ENCODE assay signal across 25 cellular contexts in the genomic region with DNA sequence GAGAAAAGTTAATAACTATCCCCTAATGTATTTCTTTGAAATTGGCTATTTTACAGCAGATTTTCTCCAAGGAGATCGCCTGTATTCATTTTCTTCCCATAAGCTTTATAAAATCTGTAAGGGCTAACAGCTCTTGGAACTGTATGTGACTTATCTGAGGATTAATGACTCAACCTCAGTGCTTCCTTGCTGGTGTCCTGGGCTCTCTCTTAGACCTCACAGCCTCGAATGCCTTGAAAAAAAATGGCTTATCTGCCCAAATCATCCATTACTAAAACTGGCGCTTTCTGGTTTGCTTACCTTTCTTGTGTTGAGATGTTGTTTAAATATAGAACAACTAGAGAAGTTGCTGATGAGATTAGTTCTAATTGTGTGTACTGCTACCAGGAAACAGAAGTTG.
"Had no signal": no experiment of that assay in that cellular context is flagged by ENCODE, and none has a peak within 500 bp of the region (broad histone marks: within the 10 kb centered on the region; RNA-seq: fewer than 3 reads in every experiment).

No MANE protein-coding gene starts in this region.

- H3K4me3 ChIP-seq: body of pancreas, coronary artery, dorsolateral prefrontal cortex, heart right ventricle, left ventricle myocardium inferior, lung, right lobe of liver, skin epidermis, vagina had no signal

- H3K4me1 ChIP-seq: body of pancreas, right lobe of liver, vagina had no signal

- H3K27me3 ChIP-seq: body of pancreas, dorsolateral prefrontal cortex, heart right ventricle, right lobe of liver, vagina had no signal

- H3K27ac ChIP-seq: body of pancreas, coronary artery, dorsolateral prefrontal cortex, heart right ventricle, left ventricle myocardium inferior, right lobe of liver, skin epidermis, vagina had no signal

- H3K9me3 ChIP-seq: body of pancreas, heart right ventricle, left ventricle myocardium inferior, right lobe of liver, vagina had no signal

- ATAC-seq: activated CD8-positive, alpha-beta T cell treated with anti-CD3 and anti-CD28 coated beads for 36 hours; activated naive CD4-positive, alpha-beta T cell treated with anti-CD3 and anti-CD28 coated beads, Interleukin-2, amount 50 U/mL, for 72 hours; body of pancreas; heart right ventricle; right lobe of liver; stimulated activated memory B cell treated with anti-CD40 and anti-IgM and Interleukin-4, amounts not matched to agents 10 μg/mL and 1 μg/mL and 100 μg/mL, for 72 hours; stimulated activated naive CD8-positive, alpha-beta T cell treated with anti-CD3 and anti-CD28 coated beads, Interleukin-15, amount 100 ng/mL, for 72 hours had no signal

- H3K36me3 ChIP-seq: heart right ventricle, left ventricle myocardium inferior, right lobe of liver, vagina had no signal

- DNase-seq: activated B cell treated with CpG ODN at 0.5 μM for 24 hours; activated CD4-positive, alpha-beta T cell treated with anti-CD3 and anti-CD28 coated beads, Interleukin-2, amount 50 U/mL, for 1 hour; activated CD8-positive, alpha-beta T cell treated with anti-CD3 and anti-CD28 coated beads for 36 hours; activated T-cell treated with anti-CD3 and anti-CD28 coated beads, Interleukin-2, amount 50 U/mL, for 48 hours; anterior cingulate cortex; body of pancreas; dorsolateral prefrontal cortex; effector memory CD4-positive, alpha-beta T cell; erythroblast; foreskin melanocyte; heart right ventricle; left ventricle myocardium inferior; posterior cingulate gyrus; right lobe of liver; stimulated activated CD4-positive, alpha-beta T cell treated with anti-CD3 and anti-CD28 coated beads, Interleukin-4, amount 100 ng/mL, for 4 hours; stimulated activated CD8-positive, alpha-beta memory T cell treated with anti-CD3 and anti-CD28 coated beads, Interleukin-4, amount 100 ng/mL, for 48 hours; stimulated activated naive CD8-positive, alpha-beta T cell treated with anti-CD3 and anti-CD28 coated beads, Interleukin-15, amount 100 ng/mL, for 72 hours; substantia nigra; T-helper 1 cell had no signal
